Comparison of ENCODE assay signal across 17 cellular contexts in genomic region chr2:23354554-23354953, GRCh38. TPM values are rescaled to one million over a fixed set of nuclear protein-coding genes. Genes with fewer than 3 reads are reported as not detected.
DNase-seq lines count a peak whose midpoint lies in the region; ATAC-seq and TF ChIP-seq lines count a peak whose summit lies in the region.
"Had no signal": no experiment of that assay in that cellular context is flagged by ENCODE, and none has a peak within 500 bp of the region (broad histone marks: within the 10 kb centered on the region; RNA-seq: fewer than 3 reads in every experiment).

No MANE protein-coding gene starts in this region.

- no peak for TF ChIP-seq CTCF in ascending aorta (IDR thresholded peaks at IDR 0.05)

- no peaks in the 10 kb centered on the region for H3K4me1 Mint-ChIP-seq in stimulated activated effector memory CD8-positive, alpha-beta T cell treated with anti-CD3 and anti-CD28 coated beads, Interleukin-12 subunit alpha, Interleukin-12 subunit beta, amount 100 ng/mL, for 72 hours

- ATAC-seq in GM18511 (IDR thresholded peaks at IDR 0.05; ENCODE audit: unreplicated experiment) (peak; percentile 69), GM19463 (IDR thresholded peaks at IDR 0.05; ENCODE audit: unreplicated experiment) (peak; percentile 54), HG02798 (IDR thresholded peaks at IDR 0.05; ENCODE audit: poor library complexity, unreplicated experiment) (peak; percentile 77), HG03565 (IDR thresholded peaks at IDR 0.05; ENCODE audit: unreplicated experiment) (peak; percentile 57)
- no peak for ATAC-seq in stimulated activated effector memory CD8-positive, alpha-beta T cell treated with anti-CD3 and anti-CD28 coated beads, Interleukin-12 subunit alpha, Interleukin-12 subunit beta, amount 100 ng/mL, for 72 hours
- ATAC-seq: GM23338, heart right ventricle had no signal

- H3K9me3 ChIP-seq in ascending aorta = no peaks in the 10 kb centered on the region
- H3K9me3 ChIP-seq: heart right ventricle had no signal

- H3K36me3 Mint-ChIP-seq in stimulated activated effector memory CD8-positive, alpha-beta T cell treated with anti-CD3 and anti-CD28 coated beads, Interleukin-12 subunit alpha, Interleukin-12 subunit beta, amount 100 ng/mL, for 72 hours = no peaks in the 10 kb centered on the region
- H3K36me3 Mint-ChIP-seq: IgD-negative memory B cell had no signal

- no peaks in the 10 kb centered on the region for H3K27me3 ChIP-seq in ascending aorta

- peaks cover 4 to 6% of the 10 kb centered on the region in 2 donors for H3K4me1 ChIP-seq in ascending aorta

- intact Hi-C loops in ascending aorta (cut with DNase I) = no loop called here

- no peaks in the 10 kb centered on the region for H3K9me3 Mint-ChIP-seq in stimulated activated effector memory CD8-positive, alpha-beta T cell treated with anti-CD3 and anti-CD28 coated beads, Interleukin-12 subunit alpha, Interleukin-12 subunit beta, amount 100 ng/mL, for 72 hours
- H3K9me3 Mint-ChIP-seq: GM23338 had no signal

- H3K27ac ChIP-seq in ascending aorta = no peak overlapping the region
- H3K27ac ChIP-seq: coronary artery, heart right ventricle, SK-N-MC had no signal

- H3K27ac Mint-ChIP-seq in stimulated activated effector memory CD8-positive, alpha-beta T cell treated with anti-CD3 and anti-CD28 coated beads, Interleukin-12 subunit alpha, Interleukin-12 subunit beta, amount 100 ng/mL, for 72 hours = no peak overlapping the region
- H3K27ac Mint-ChIP-seq: GM23338, IgD-negative memory B cell had no signal

- H3K36me3 ChIP-seq in ascending aorta = no peaks in the 10 kb centered on the region
- H3K36me3 ChIP-seq: heart right ventricle had no signal

- DNase-seq in kidney tubule cell (ENCODE audit: low spot score) (no peak), ascending aorta (ENCODE audit: low spot score in 2 of 2) (no peak), NCI-H2196 treated with DMSO at 0.1 percent for 48 hours (lab: John Stamatoyannopoulos, UW; ENCODE audit: unreplicated experiment) (no peak)
- no peak for DNase-seq in stimulated activated effector memory CD8-positive, alpha-beta T cell treated with anti-CD3 and anti-CD28 coated beads, Interleukin-12 subunit alpha, Interleukin-12 subunit beta, amount 100 ng/mL, for 72 hours (ENCODE audit: low spot score in 2 of 2)
- DNase-seq: aorta, heart right ventricle, NCI-H1105, NCI-H345, OCI-M1 had no signal

- no peak overlapping the region for H3K4me3 Mint-ChIP-seq in stimulated activated effector memory CD8-positive, alpha-beta T cell treated with anti-CD3 and anti-CD28 coated beads, Interleukin-12 subunit alpha, Interleukin-12 subunit beta, amount 100 ng/mL, for 72 hours
- H3K4me3 Mint-ChIP-seq: GM23338, IgD-negative memory B cell had no signal

- no peak overlapping the region for H3K4me3 ChIP-seq in ascending aorta
- H3K4me3 ChIP-seq: coronary artery, GM23338, heart right ventricle, SK-N-MC had no signal

RNA-seq across cellular contexts. Expression of gene KLHL29, which starts 30.4 kb away (rescaled TPM):
- 16.3 TPM for total RNA-seq in ascending aorta
